1 cellular context compared by ENCODE assay signal in genomic region chr3:141386611-141387110, GRCh38.
TF ChIP-seq lines count a peak whose summit lies in the region.

No MANE protein-coding gene starts in this region.

TF ChIP-seq in H1, 55 proteins besides CTCF, POLR2A, EP300 and RAD21 (continued from another document):
- TF ChIP-seq CHD7 (IDR thresholded peaks at IDR 0.05; ENCODE audit: insufficient replicate concordance, low read length) (no peak), CHD1 (IDR thresholded peaks at IDR 0.05; ENCODE audit: low read depth, low read length) (no peak), EGR1 (IDR thresholded peaks at IDR 0.05; ENCODE audit: borderline replicate concordance, low read depth, low read length) (no peak), SIN3A (conservative IDR thresholded peaks at IDR 0.05 in 1 of 2, IDR thresholded peaks at IDR 0.05 in 1 of 2; ENCODE audit: low read depth in 1 of 2, low read length in 2 of 2) (no peak), POLR2AphosphoS5 (IDR thresholded peaks at IDR 0.05; ENCODE audit: low read depth, low read length) (no peak), SP1 (IDR thresholded peaks at IDR 0.05; ENCODE audit: low read depth, low read length) (no peak), ZNF274 (IDR thresholded peaks at IDR 0.05; ENCODE audit: borderline replicate concordance, extremely low read depth, low read length) (no peak), JUND (IDR thresholded peaks at IDR 0.05; ENCODE audit: low read length) (no peak)
